In the genomic region with DNA sequence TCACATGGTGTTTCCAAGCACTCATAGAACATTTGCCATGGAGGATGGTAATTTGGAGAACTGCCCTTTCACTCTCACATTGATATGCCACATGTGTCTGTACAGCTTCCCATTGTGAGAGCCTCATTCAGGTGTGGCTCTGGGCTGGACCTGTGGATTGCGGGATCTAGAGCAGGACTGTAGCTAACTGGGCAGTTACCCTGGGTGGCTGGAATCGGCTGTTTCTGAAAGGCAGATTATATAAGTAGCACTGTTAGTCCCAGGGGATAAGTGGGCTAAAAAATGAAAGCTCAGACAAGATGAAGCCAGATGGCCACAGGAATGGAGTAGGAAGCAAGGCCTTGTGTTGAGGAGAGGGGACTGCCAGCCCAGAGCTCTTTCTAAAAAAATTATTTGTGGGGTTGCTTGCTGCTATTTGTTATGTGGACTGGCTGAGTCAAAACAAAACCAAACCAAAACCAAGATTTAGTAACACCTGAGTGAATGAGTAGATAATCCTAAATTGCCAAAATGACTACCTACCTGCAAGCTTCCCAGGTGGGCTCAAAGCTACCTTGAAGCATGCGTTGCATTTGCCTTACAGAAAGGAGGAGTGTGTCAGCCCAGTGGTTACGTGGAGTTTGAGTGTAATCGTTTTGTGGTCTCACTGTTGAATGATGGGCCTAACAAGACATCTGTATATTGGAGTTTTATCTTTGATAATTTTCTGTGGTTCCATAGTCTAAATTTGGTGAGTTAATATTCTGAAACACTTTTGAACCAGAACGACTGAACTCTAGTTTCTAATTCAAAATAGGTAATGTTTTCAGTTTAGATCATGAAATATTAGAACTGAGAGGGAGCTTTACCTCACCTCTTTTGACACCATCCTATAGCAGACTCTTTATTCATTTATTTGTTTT, we compare ENCODE assay signal across 9 cellular contexts. TPM values are rescaled to one million over a fixed set of nuclear protein-coding genes. Genes with fewer than 3 reads are reported as not detected.
DNase-seq lines count a peak whose midpoint lies in the region; ATAC-seq and TF ChIP-seq lines count a peak whose summit lies in the region.
"Had no signal": no experiment of that assay in that cellular context is flagged by ENCODE, and none has a peak within 500 bp of the region (broad histone marks: within the 10 kb centered on the region; RNA-seq: fewer than 3 reads in every experiment).

No MANE protein-coding gene starts in this region.

- H3K27ac Mint-ChIP-seq in activated naive CD8-positive, alpha-beta T cell treated with anti-CD3 and anti-CD28 coated beads for 36 hours, result peak overlapping the region; percentile 13
- H3K27ac Mint-ChIP-seq in activated naive CD8-positive, alpha-beta T cell treated with anti-CD3 and anti-CD28 coated beads, Interleukin-2, amount 50 U/mL, for 24 hours, result no peak overlapping the region
- no peak overlapping the region for H3K27ac Mint-ChIP-seq in activated naive CD4-positive, alpha-beta T cell treated with anti-CD3 and anti-CD28 coated beads, Interleukin-2, amount 10 ng/mL, durations not matched to agents 7 days and 5 days

- H3K4me1 ChIP-seq in MM.1S (ENCODE audit: low read length) (peaks cover 30% of the 10 kb centered on the region), thyroid gland (peaks cover 54 to 57% of the 10 kb centered on the region in 2 donors)

- no peaks in the 10 kb centered on the region for H3K9me2 ChIP-seq in MM.1S (replicated peaks; ENCODE audit: insufficient read depth, low read length)

- H3K4me3 ChIP-seq in MM.1S (ENCODE audit: low read length), result no peak overlapping the region; the same call in 1 of the 2 replicates
- no peak overlapping the region for H3K4me3 ChIP-seq in thyroid gland (replicated peaks in 1 of 3)

- H2AFZ ChIP-seq in MM.1S (ENCODE audit: low read length), result no peak overlapping the region

- ATAC-seq in activated naive CD8-positive, alpha-beta T cell treated with anti-CD3 and anti-CD28 coated beads, Interleukin-2, amount 50 U/mL, for 24 hours, result no peak
- ATAC-seq in HG02642 (IDR thresholded peaks at IDR 0.05; ENCODE audit: poor library complexity, unreplicated experiment), result peak; percentile 83

- H3F3A ChIP-seq in MM.1S (ENCODE audit: insufficient read depth, low read length), result peaks cover 15% of the 10 kb centered on the region

- no peaks in the 10 kb centered on the region for H3K36me3 ChIP-seq in MM.1S (replicated peaks; ENCODE audit: insufficient read depth, low read length)
- H3K36me3 ChIP-seq in thyroid gland, result peaks cover 0 to 3% of the 10 kb centered on the region in 2 donors

- H3K9ac ChIP-seq in MM.1S (ENCODE audit: low read length), result no peak overlapping the region

- H3K9me3 ChIP-seq in MM.1S (replicated peaks; ENCODE audit: insufficient read depth, low read length) (no peaks in the 10 kb centered on the region), thyroid gland (no peaks in the 10 kb centered on the region)

- H3K27me3 Mint-ChIP-seq in activated naive CD8-positive, alpha-beta T cell treated with anti-CD3 and anti-CD28 coated beads for 36 hours, result no peaks in the 10 kb centered on the region
- H3K27me3 Mint-ChIP-seq in activated naive CD8-positive, alpha-beta T cell treated with anti-CD3 and anti-CD28 coated beads, Interleukin-2, amount 50 U/mL, for 24 hours, result no peaks in the 10 kb centered on the region
- H3K27me3 Mint-ChIP-seq in activated naive CD4-positive, alpha-beta T cell treated with anti-CD3 and anti-CD28 coated beads, Interleukin-2, amount 10 ng/mL, durations not matched to agents 7 days and 5 days, result no peaks in the 10 kb centered on the region

- TF ChIP-seq CTCF in MM.1S (IDR thresholded peaks at IDR 0.05; ENCODE audit: low read length), result no peak
- TF ChIP-seq CTCF in thyroid gland (IDR thresholded peaks at IDR 0.05), result no peak

- no peaks in the 10 kb centered on the region for H3K79me2 ChIP-seq in MM.1S (ENCODE audit: low read length)

- 70 to 72% methylated on average over 6 of the region's 6 CpGs for WGBS in thyroid gland, 2 donors

- peaks cover 16% of the 10 kb centered on the region for H3K36me3 Mint-ChIP-seq in activated naive CD8-positive, alpha-beta T cell treated with anti-CD3 and anti-CD28 coated beads for 36 hours
- H3K36me3 Mint-ChIP-seq in activated naive CD8-positive, alpha-beta T cell treated with anti-CD3 and anti-CD28 coated beads, Interleukin-2, amount 50 U/mL, for 24 hours (ENCODE audit: low read depth), result peaks cover 16% of the 10 kb centered on the region
- H3K36me3 Mint-ChIP-seq in activated naive CD4-positive, alpha-beta T cell treated with anti-CD3 and anti-CD28 coated beads, Interleukin-2, amount 10 ng/mL, durations not matched to agents 7 days and 5 days, result peaks cover 16% of the 10 kb centered on the region

- H3K4me1 Mint-ChIP-seq in activated naive CD8-positive, alpha-beta T cell treated with anti-CD3 and anti-CD28 coated beads for 36 hours, result peaks cover 11% of the 10 kb centered on the region
- peaks cover 6% of the 10 kb centered on the region for H3K4me1 Mint-ChIP-seq in activated naive CD8-positive, alpha-beta T cell treated with anti-CD3 and anti-CD28 coated beads, Interleukin-2, amount 50 U/mL, for 24 hours
- peaks cover 15% of the 10 kb centered on the region for H3K4me1 Mint-ChIP-seq in activated naive CD4-positive, alpha-beta T cell treated with anti-CD3 and anti-CD28 coated beads, Interleukin-2, amount 10 ng/mL, durations not matched to agents 7 days and 5 days

- H3K4me3 Mint-ChIP-seq in activated naive CD8-positive, alpha-beta T cell treated with anti-CD3 and anti-CD28 coated beads for 36 hours, result no peak overlapping the region
- no peak overlapping the region for H3K4me3 Mint-ChIP-seq in activated naive CD8-positive, alpha-beta T cell treated with anti-CD3 and anti-CD28 coated beads, Interleukin-2, amount 50 U/mL, for 24 hours
- no peak overlapping the region for H3K4me3 Mint-ChIP-seq in activated naive CD4-positive, alpha-beta T cell treated with anti-CD3 and anti-CD28 coated beads, Interleukin-2, amount 10 ng/mL, durations not matched to agents 7 days and 5 days
- H3K4me3 Mint-ChIP-seq: neural crest cell had no signal

- intact Hi-C loops in thyroid gland (cut with DNase I), result no loop called here

- CTCF ChIA-PET in activated naive CD4-positive, alpha-beta T cell treated with anti-CD3 and anti-CD28 coated beads, Interleukin-2, amount 10 ng/mL, durations not matched to agents 7 days and 5 days (lab: Charles Lee), result interaction anchor here (1.0 kb wide), 1 partner anchor 20 kb away, joined by 3 read pairs; no protein-coding TSS in a partner anchor

- no peaks in the 10 kb centered on the region for H3K9me3 Mint-ChIP-seq in activated naive CD8-positive, alpha-beta T cell treated with anti-CD3 and anti-CD28 coated beads for 36 hours
- H3K9me3 Mint-ChIP-seq in activated naive CD8-positive, alpha-beta T cell treated with anti-CD3 and anti-CD28 coated beads, Interleukin-2, amount 50 U/mL, for 24 hours, result no peaks in the 10 kb centered on the region
- H3K9me3 Mint-ChIP-seq in activated naive CD4-positive, alpha-beta T cell treated with anti-CD3 and anti-CD28 coated beads, Interleukin-2, amount 10 ng/mL, durations not matched to agents 7 days and 5 days, result no peaks in the 10 kb centered on the region
- H3K9me3 Mint-ChIP-seq: neural crest cell had no signal

- H4K20me1 ChIP-seq in MM.1S (ENCODE audit: insufficient read depth, low read length), result no peaks in the 10 kb centered on the region

- no peak for DNase-seq in activated naive CD8-positive, alpha-beta T cell treated with anti-CD3 and anti-CD28 coated beads for 36 hours
- no peak for DNase-seq in activated naive CD8-positive, alpha-beta T cell treated with anti-CD3 and anti-CD28 coated beads, Interleukin-2, amount 50 U/mL, for 24 hours
- DNase-seq in MM.1S, result peak; percentile 47
- no peak for DNase-seq in thyroid gland
- DNase-seq in activated naive CD4-positive, alpha-beta T cell treated with anti-CD3 and anti-CD28 coated beads, Interleukin-2, amount 10 ng/mL, durations not matched to agents 7 days and 5 days, result no peak
- no peak for DNase-seq in foreskin melanocyte
- no peak for DNase-seq in glomerular visceral epithelial cell (ENCODE audit: extremely low spot score)

- H3K4me2 ChIP-seq in MM.1S (ENCODE audit: low read depth, low read length), result peak overlapping the region; percentile 46

- peak; percentile 30 to 61 for TF ChIP-seq POLR2A in thyroid gland (IDR thresholded peaks at IDR 0.05)

- H3K27ac ChIP-seq in MM.1S (ENCODE audit: low read length), result peak overlapping the region; percentile 42; the same call in 1 of the 2 replicates
- peak overlapping the region; percentile 94 to 97 (median 96) for H3K27ac ChIP-seq in thyroid gland

- H3K27me3 ChIP-seq in MM.1S (replicated peaks; ENCODE audit: insufficient read depth, low read length) (no peaks in the 10 kb centered on the region), thyroid gland (no peaks in the 10 kb centered on the region)

RNA-seq across cellular contexts. Expression of gene SDCCAG8, which starts 58.0 kb away (rescaled TPM):
- 10 to 100 TPM; 24.2 to 24.7 TPM for total RNA-seq in activated naive CD8-positive, alpha-beta T cell treated with anti-CD3 and anti-CD28 coated beads for 36 hours
- 100 to 1,000 TPM; 105 to 193 (median 115) TPM for total RNA-seq in thyroid gland

RNA-seq across cellular contexts. Expression of gene CEP170, which starts 58.8 kb away (rescaled TPM):
- total RNA-seq in activated naive CD8-positive, alpha-beta T cell treated with anti-CD3 and anti-CD28 coated beads for 36 hours, result 10 to 100 TPM; 44.3 to 47.4 TPM
- 10 to 100 TPM; 62.8 to 93.8 (median 75.3) TPM for total RNA-seq in thyroid gland

Comparison
In these comparisons a context has a peak if more than half of its experiments do, and no peak if none do; other contexts are left out.
1. RNA of gene SDCCAG8, which starts 58.0 kb away (total RNA-seq): 105 to 193 TPM in thyroid gland; 24.2 to 24.7 TPM in activated naive CD8-positive, alpha-beta T cell treated with anti-CD3 and anti-CD28 coated beads for 36 hours; every median in the first group is over 4 times any median in the second.